In genomic region chr1:85566890-85567289, GRCh38 we compare ENCODE assay signal across 25 cellular contexts. TPM values are rescaled to one million over a fixed set of nuclear protein-coding genes. Genes with fewer than 3 reads are reported as not detected.
DNase-seq lines count a peak whose midpoint lies in the region; ATAC-seq and TF ChIP-seq lines count a peak whose summit lies in the region.
"Had no signal": no experiment of that assay in that cellular context is flagged by ENCODE, and none has a peak within 500 bp of the region (broad histone marks: within the 10 kb centered on the region; RNA-seq: fewer than 3 reads in every experiment).

No MANE protein-coding gene starts in this region.

- H3K4me3 ChIP-seq in fibroblast of the aortic adventitia (ENCODE audit: low read depth, low read length) (no peak overlapping the region), thoracic aorta (no peak overlapping the region)
- H3K4me3 ChIP-seq: right atrium auricular region, stomach, thyroid gland had no signal

- TF ChIP-seq CTCF in fibroblast of the aortic adventitia (IDR thresholded peaks at IDR 0.05; ENCODE audit: insufficient read depth, low read length) (no peak), thoracic aorta (IDR thresholded peaks at IDR 0.05) (no peak)

- peaks cover 50% of the 10 kb centered on the region for H3K27me3 Mint-ChIP-seq in activated T-cell treated with anti-CD3 and anti-CD28 coated beads, Interleukin-2, amount 50 U/mL, for 72 hours (ENCODE audit: low read depth)
- peaks cover 22% of the 10 kb centered on the region for H3K27me3 Mint-ChIP-seq in activated T-helper 17 cell treated with anti-CD3 and anti-CD28 coated beads, Interleukin-2, amount 50 U/mL, for 72 hours

- peaks cover 3% of the 10 kb centered on the region in 2 donors for H3K9me3 Mint-ChIP-seq in activated T-cell treated with anti-CD3 and anti-CD28 coated beads, Interleukin-2, amount 50 U/mL, for 72 hours
- H3K9me3 Mint-ChIP-seq in activated T-helper 17 cell treated with anti-CD3 and anti-CD28 coated beads, Interleukin-2, amount 50 U/mL, for 72 hours = no peaks in the 10 kb centered on the region
- H3K9me3 Mint-ChIP-seq: activated naive CD4-positive, alpha-beta T cell treated with anti-CD3 and anti-CD28 coated beads, Interleukin-2, amount 10 ng/mL, durations not matched to agents 7 days and 5 days had no signal

- H3K9me3 ChIP-seq in thoracic aorta = no peaks in the 10 kb centered on the region
- H3K9me3 ChIP-seq: BE2C, right atrium auricular region, stomach, thyroid gland had no signal

- H3K27me3 ChIP-seq in thoracic aorta (replicated peaks; ENCODE audit: insufficient read depth) = no peaks in the 10 kb centered on the region
- H3K27me3 ChIP-seq: BE2C, right atrium auricular region, stomach, thyroid gland had no signal

- H3K27ac Mint-ChIP-seq in activated T-cell treated with anti-CD3 and anti-CD28 coated beads, Interleukin-2, amount 50 U/mL, for 72 hours = no peak overlapping the region
- H3K27ac Mint-ChIP-seq in activated T-helper 17 cell treated with anti-CD3 and anti-CD28 coated beads, Interleukin-2, amount 50 U/mL, for 72 hours = peak overlapping the region; percentile 75
- H3K27ac Mint-ChIP-seq: activated naive CD4-positive, alpha-beta T cell treated with anti-CD3 and anti-CD28 coated beads, Interleukin-2, amount 10 ng/mL, durations not matched to agents 7 days and 5 days; CD8-positive, alpha-beta memory T cell had no signal

- ATAC-seq in activated T-cell treated with anti-CD3 and anti-CD28 coated beads, Interleukin-2, amount 50 U/mL, for 72 hours (replicated peaks in 1 of 2) = peak; percentile 91 to 93
- peak; percentile 92 for ATAC-seq in activated T-helper 17 cell treated with anti-CD3 and anti-CD28 coated beads, Interleukin-2, amount 50 U/mL, for 72 hours (replicated peaks)
- no peak for ATAC-seq in thoracic aorta (ENCODE audit: insufficient number of reproducible peaks, low FRiP score, low read depth)
- ATAC-seq: left lobe of liver had no signal

- peak overlapping the region; percentile 71 to 89 for H3K27ac ChIP-seq in thoracic aorta
- H3K27ac ChIP-seq: epithelial cell of prostate, right atrium auricular region, stomach, thyroid gland had no signal

- no peaks in the 10 kb centered on the region for H3K36me3 ChIP-seq in thoracic aorta
- H3K36me3 ChIP-seq: BE2C, right atrium auricular region, stomach, thyroid gland had no signal

- peaks cover 22% of the 10 kb centered on the region for H3K4me1 Mint-ChIP-seq in activated T-cell treated with anti-CD3 and anti-CD28 coated beads, Interleukin-2, amount 50 U/mL, for 72 hours (ENCODE audit: low read depth)
- no peaks in the 10 kb centered on the region for H3K4me1 Mint-ChIP-seq in activated T-helper 17 cell treated with anti-CD3 and anti-CD28 coated beads, Interleukin-2, amount 50 U/mL, for 72 hours
- H3K4me1 Mint-ChIP-seq: activated naive CD4-positive, alpha-beta T cell treated with anti-CD3 and anti-CD28 coated beads, Interleukin-2, amount 10 ng/mL, durations not matched to agents 7 days and 5 days; CD8-positive, alpha-beta memory T cell had no signal

- peak overlapping the region in 1 of 2 donors; percentile 42 for H3K4me3 Mint-ChIP-seq in activated T-cell treated with anti-CD3 and anti-CD28 coated beads, Interleukin-2, amount 50 U/mL, for 72 hours
- peak overlapping the region; percentile 20 for H3K4me3 Mint-ChIP-seq in activated T-helper 17 cell treated with anti-CD3 and anti-CD28 coated beads, Interleukin-2, amount 50 U/mL, for 72 hours
- H3K4me3 Mint-ChIP-seq: activated naive CD4-positive, alpha-beta T cell treated with anti-CD3 and anti-CD28 coated beads, Interleukin-2, amount 10 ng/mL, durations not matched to agents 7 days and 5 days; CD8-positive, alpha-beta memory T cell had no signal

- H3K4me1 ChIP-seq in thoracic aorta (ENCODE audit: control insufficient read depth in 1 of 2, low read depth in 2 of 2) = peaks cover 24 to 58% of the 10 kb centered on the region in 2 donors
- H3K4me1 ChIP-seq: BE2C, thyroid gland had no signal

- H3K36me3 Mint-ChIP-seq in activated T-cell treated with anti-CD3 and anti-CD28 coated beads, Interleukin-2, amount 50 U/mL, for 72 hours (ENCODE audit: insufficient read depth in 2 of 2) = peaks cover 2 to 3% of the 10 kb centered on the region in 2 donors
- H3K36me3 Mint-ChIP-seq in activated T-helper 17 cell treated with anti-CD3 and anti-CD28 coated beads, Interleukin-2, amount 50 U/mL, for 72 hours (ENCODE audit: low read depth) = no peaks in the 10 kb centered on the region
- H3K36me3 Mint-ChIP-seq: activated naive CD4-positive, alpha-beta T cell treated with anti-CD3 and anti-CD28 coated beads, Interleukin-2, amount 10 ng/mL, durations not matched to agents 7 days and 5 days; CD8-positive, alpha-beta memory T cell had no signal

- peak in 1 of 2 donors; percentile 19 for DNase-seq in activated T-cell treated with anti-CD3 and anti-CD28 coated beads, Interleukin-2, amount 50 U/mL, for 72 hours
- no peak for DNase-seq in activated T-cell treated with anti-CD3 and anti-CD28 coated beads for 4 hours
- peak; percentile 39 for DNase-seq in fibroblast of the aortic adventitia (ENCODE audit: low read depth)
- DNase-seq in thoracic aorta (ENCODE audit: low spot score) = no peak
- DNase-seq in stimulated activated CD4-positive, alpha-beta T cell treated with anti-CD3 and anti-CD28 coated beads, Interleukin-4, amount 100 ng/mL, for 24 hours = no peak
- no peak for DNase-seq in NCI-H1092 (lab: John Stamatoyannopoulos, UW)
- DNase-seq: activated CD4-positive, alpha-beta T cell treated with anti-CD3 and anti-CD28 coated beads for 4 hours; activated naive CD4-positive, alpha-beta T cell treated with anti-CD3 and anti-CD28 coated beads, Interleukin-2, amount 10 ng/mL, durations not matched to agents 7 days and 5 days; BE2C; CD8-positive, alpha-beta memory T cell; effector CD8-positive, alpha-beta T cell; EL; KG1; mesendoderm; MM.1S; NCI-H2029; NCI-H526 treated with DMSO at 0.1 percent for 48 hours; posterior cingulate gyrus; small intestine; stomach; thyroid gland had no signal

RNA-seq across cellular contexts. Expression of gene CCN1, which starts 13.7 kb away (rescaled TPM):
- total RNA-seq in activated T-cell treated with anti-CD3 and anti-CD28 coated beads, Interleukin-2, amount 50 U/mL, for 72 hours = under 1 TPM in 1 of 2 donors, not detected in 1; 0.16 TPM
- total RNA-seq in activated T-helper 17 cell treated with anti-CD3 and anti-CD28 coated beads, Interleukin-2, amount 50 U/mL, for 72 hours = not detected
- 28.0 and 29.6 TPM in 2 replicates for total RNA-seq in fibroblast of the aortic adventitia (ENCODE audit: low replicate concordance)
- 100 to 1,000 TPM; 107 to 413 TPM for total RNA-seq in thoracic aorta

Comparison
In these comparisons a context has a peak if more than half of its experiments do, and no peak if none do; other contexts are left out.
1. RNA of gene CCN1, which starts 13.7 kb away (total RNA-seq): 107 to 413 TPM in thoracic aorta and 28.0 to 29.6 TPM in fibroblast of the aortic adventitia; 0.16 TPM in activated T-cell treated with anti-CD3 and anti-CD28 coated beads, Interleukin-2, amount 50 U/mL, for 72 hours and not detected in activated T-helper 17 cell treated with anti-CD3 and anti-CD28 coated beads, Interleukin-2, amount 50 U/mL, for 72 hours; every median in the first group is over 10 times any median in the second.